ENCODE assay signal across 1 cellular context in the genomic region with DNA sequence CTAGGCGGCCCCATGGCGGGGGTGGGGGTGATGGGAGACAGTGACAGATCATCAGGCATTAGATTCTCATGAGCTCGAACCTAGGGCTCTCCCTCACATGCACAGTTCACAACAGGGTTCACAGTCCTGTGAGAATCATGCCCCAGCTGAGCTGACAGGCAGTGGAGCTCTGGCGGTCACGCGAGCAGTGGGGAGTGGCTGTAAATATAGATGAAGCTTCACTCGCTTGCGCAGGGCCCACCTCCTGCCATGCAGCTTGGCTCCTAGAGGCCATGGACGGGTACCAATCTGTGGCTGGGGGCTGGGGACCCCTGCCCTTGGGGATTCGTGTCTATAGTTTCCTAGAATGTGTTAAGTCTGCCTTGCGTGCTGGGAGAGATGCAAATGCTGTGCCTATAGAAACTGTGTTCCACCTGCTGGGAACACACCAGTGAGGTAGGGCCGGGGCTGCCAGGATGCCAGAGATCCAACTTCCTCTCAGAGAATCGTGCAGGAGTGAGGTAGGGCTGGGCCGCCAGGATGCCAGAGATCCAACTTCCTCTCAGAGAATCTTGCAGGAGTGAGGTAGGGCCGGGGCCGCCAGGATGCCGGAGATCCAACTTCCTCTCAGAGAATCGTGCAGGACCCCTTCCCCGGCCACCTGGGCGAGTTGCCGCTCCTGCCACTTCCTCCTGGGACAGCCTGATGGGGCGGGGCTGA.
TF ChIP-seq lines count a peak whose summit lies in the region.

No MANE protein-coding gene starts in this region.

TF ChIP-seq in H1, 55 proteins besides CTCF, POLR2A, EP300 and RAD21 (continued from another document):
- no peak for TF ChIP-seq JUND (IDR thresholded peaks at IDR 0.05; ENCODE audit: low read length)
- TF ChIP-seq SP1 (IDR thresholded peaks at IDR 0.05; ENCODE audit: low read depth, low read length), result no peak
- TF ChIP-seq MAX (IDR thresholded peaks at IDR 0.05), result no peak
- no peak for TF ChIP-seq MAFK (IDR thresholded peaks at IDR 0.05; ENCODE audit: low read depth, low read length)
- TF ChIP-seq CREB1 (IDR thresholded peaks at IDR 0.05), result no peak
- no peak for TF ChIP-seq ATF2 (IDR thresholded peaks at IDR 0.05; ENCODE audit: low read length)
- no peak for TF ChIP-seq TBP (IDR thresholded peaks at IDR 0.05; ENCODE audit: low read depth, low read length)
- no peak for TF ChIP-seq BRCA1 (IDR thresholded peaks at IDR 0.05; ENCODE audit: low read depth, low read length)
- no peak for TF ChIP-seq TCF12 (IDR thresholded peaks at IDR 0.05; ENCODE audit: low read depth, low read length)
- no peak for TF ChIP-seq KDM4A (IDR thresholded peaks at IDR 0.05; ENCODE audit: low read depth, low read length, severe bottlenecking)
- no peak for TF ChIP-seq HDAC2 (IDR thresholded peaks at IDR 0.05; ENCODE audit: borderline replicate concordance in 1 of 2, low read depth in 2 of 2, low read length in 2 of 2)
